ENCODE assay signal across 8 cellular contexts in the genomic region with DNA sequence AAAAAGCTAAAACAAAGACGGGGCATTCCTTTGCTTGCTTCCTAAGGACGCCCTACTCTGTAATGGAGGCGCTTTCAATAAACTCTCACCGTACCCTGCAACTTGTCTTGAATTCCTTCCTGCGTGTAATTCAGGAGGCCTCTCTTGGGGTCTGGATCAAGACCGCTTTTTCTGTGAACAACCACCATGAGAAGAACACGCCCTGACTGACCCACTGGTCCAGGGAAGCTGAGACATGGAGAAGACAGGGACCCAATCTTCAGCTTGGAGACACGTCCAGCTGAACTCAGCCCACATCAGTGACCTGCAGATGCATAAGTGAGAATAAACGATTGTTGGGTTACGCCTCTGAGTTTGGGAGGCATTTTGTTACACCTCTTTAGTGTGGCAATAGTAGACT. TPM values are rescaled to one million over a fixed set of nuclear protein-coding genes. Genes with fewer than 3 reads are reported as not detected.
A peak's percentile ranks its signal among the peaks of the same experiment; 100 is the strongest.
DNase-seq lines count a peak whose midpoint lies in the region; ATAC-seq and TF ChIP-seq lines count a peak whose summit lies in the region.

No MANE protein-coding gene starts in this region.

- H3K9me3 Mint-ChIP-seq in activated naive CD4-positive, alpha-beta T cell treated with anti-CD3 and anti-CD28 coated beads, Interleukin-2, amount 50 U/mL, for 24 hours, result no peaks in the 10 kb centered on the region
- no peaks in the 10 kb centered on the region for H3K9me3 Mint-ChIP-seq in activated naive CD4-positive, alpha-beta T cell treated with anti-CD3 and anti-CD28 coated beads, Interleukin-2, amount 50 U/mL, for 72 hours
- H3K9me3 Mint-ChIP-seq in type B pancreatic cell, result no peaks in the 10 kb centered on the region

- H3K36me3 Mint-ChIP-seq in activated naive CD4-positive, alpha-beta T cell treated with anti-CD3 and anti-CD28 coated beads, Interleukin-2, amount 50 U/mL, for 24 hours, result peaks cover 2% of the 10 kb centered on the region
- peaks cover 6 to 8% of the 10 kb centered on the region in 2 donors for H3K36me3 Mint-ChIP-seq in activated naive CD4-positive, alpha-beta T cell treated with anti-CD3 and anti-CD28 coated beads, Interleukin-2, amount 50 U/mL, for 72 hours
- H3K36me3 Mint-ChIP-seq in type B pancreatic cell, result peaks cover 5% of the 10 kb centered on the region

- peak overlapping the region; percentile 60 for H3K4me3 ChIP-seq in lower lobe of right lung

- no peaks in the 10 kb centered on the region for H3K9me3 ChIP-seq in lower lobe of right lung

- TF ChIP-seq CTCF in lower lobe of right lung (IDR thresholded peaks at IDR 0.05), result no peak
- TF ChIP-seq CTCF in type B pancreatic cell (conservative IDR thresholded peaks at IDR 0.05), result no peak

- H3K36me3 ChIP-seq in lower lobe of right lung, result no peaks in the 10 kb centered on the region

- intact Hi-C loops in lower lobe of right lung (cut with DNase I), result no loop called here

- H3K27me3 Mint-ChIP-seq in activated naive CD4-positive, alpha-beta T cell treated with anti-CD3 and anti-CD28 coated beads, Interleukin-2, amount 50 U/mL, for 24 hours, result no peaks in the 10 kb centered on the region
- H3K27me3 Mint-ChIP-seq in type B pancreatic cell, result no peaks in the 10 kb centered on the region

- H3K4me1 Mint-ChIP-seq in activated naive CD4-positive, alpha-beta T cell treated with anti-CD3 and anti-CD28 coated beads, Interleukin-2, amount 50 U/mL, for 24 hours, result peaks cover 18% of the 10 kb centered on the region
- H3K4me1 Mint-ChIP-seq in type B pancreatic cell (ENCODE audit: unreplicated experiment), result peaks cover 12% of the 10 kb centered on the region

- peak overlapping the region; percentile 36 for H3K4me3 Mint-ChIP-seq in activated naive CD4-positive, alpha-beta T cell treated with anti-CD3 and anti-CD28 coated beads, Interleukin-2, amount 50 U/mL, for 24 hours
- peak overlapping the region; percentile 97 for H3K4me3 Mint-ChIP-seq in type B pancreatic cell

- no peak for DNase-seq in activated naive CD4-positive, alpha-beta T cell treated with anti-CD3 and anti-CD28 coated beads, Interleukin-2, amount 50 U/mL, for 16 hours
- no peak for DNase-seq in activated naive CD4-positive, alpha-beta T cell treated with anti-CD3 and anti-CD28 coated beads, Interleukin-2, amount 50 U/mL, for 72 hours (ENCODE audit: low spot score in 2 of 2)
- DNase-seq in lower lobe of right lung (no peak), type B pancreatic cell (ENCODE audit: extremely low spot score, unreplicated experiment) (no peak), cerebellar nuclear complex (lab: John Stamatoyannopoulos, UW) (no peak), NCI-H1417 (lab: John Stamatoyannopoulos, UW) (no peak), NCI-H1694 treated with DMSO at 0.1 percent for 48 hours (lab: John Stamatoyannopoulos, UW) (no peak)

- H3K4me1 ChIP-seq in lower lobe of right lung, result peaks cover 14% of the 10 kb centered on the region

- H3K27me3 ChIP-seq in lower lobe of right lung (ENCODE audit: low read depth), result no peaks in the 10 kb centered on the region

- peak overlapping the region; percentile 98 for H3K27ac Mint-ChIP-seq in activated naive CD4-positive, alpha-beta T cell treated with anti-CD3 and anti-CD28 coated beads, Interleukin-2, amount 50 U/mL, for 24 hours
- H3K27ac Mint-ChIP-seq in activated naive CD4-positive, alpha-beta T cell treated with anti-CD3 and anti-CD28 coated beads, Interleukin-2, amount 50 U/mL, for 72 hours, result peak overlapping the region; percentile 96 to 97
- peak overlapping the region; percentile 94 for H3K27ac Mint-ChIP-seq in type B pancreatic cell

- no peak for ATAC-seq in activated naive CD4-positive, alpha-beta T cell treated with anti-CD3 and anti-CD28 coated beads, Interleukin-2, amount 50 U/mL, for 72 hours
- no peak for ATAC-seq in lower lobe of right lung

- H3K27ac ChIP-seq in lower lobe of right lung, result no peak overlapping the region

RNA-seq across cellular contexts. Expression of gene NARS1, which starts 7.8 kb away (rescaled TPM):
- total RNA-seq in activated naive CD4-positive, alpha-beta T cell treated with anti-CD3 and anti-CD28 coated beads, Interleukin-2, amount 50 U/mL, for 72 hours, result 10 to 100 TPM; 75.8 to 87.6 TPM
- total RNA-seq in lower lobe of right lung, result 94.8 TPM
- total RNA-seq in type B pancreatic cell (ENCODE audit: low replicate concordance), result 98.7 and 134 TPM in 2 replicates

RNA-seq across cellular contexts. Expression of gene FECH, which starts 42.9 kb away (rescaled TPM):
- total RNA-seq in activated naive CD4-positive, alpha-beta T cell treated with anti-CD3 and anti-CD28 coated beads, Interleukin-2, amount 50 U/mL, for 72 hours, result 10 to 100 TPM; 21.1 to 23.7 TPM
- total RNA-seq in lower lobe of right lung, result 25.7 TPM
- total RNA-seq in type B pancreatic cell (ENCODE audit: low replicate concordance), result 22.1 and 43.1 TPM in 2 replicates
